ENCODE assay signal across 19 cellular contexts in the genomic region with DNA sequence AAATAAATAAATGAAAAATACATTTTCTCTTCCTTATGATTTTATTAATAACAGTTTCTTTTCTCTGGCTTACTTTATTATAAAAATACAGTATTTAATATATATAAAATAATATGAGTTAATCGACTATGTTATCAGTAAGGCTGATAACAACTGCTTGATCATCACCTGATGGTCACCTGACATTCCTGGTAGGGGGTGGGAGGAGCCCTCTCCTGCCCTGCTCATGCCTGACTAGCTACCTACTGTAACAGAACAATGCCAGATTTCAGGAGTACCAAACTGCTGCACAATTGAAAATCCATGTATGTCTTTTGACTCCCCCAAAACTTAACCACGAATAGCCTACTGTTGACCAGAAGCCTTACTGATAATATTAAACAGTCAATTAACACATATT. TPM values are rescaled to one million over a fixed set of nuclear protein-coding genes. Genes with fewer than 3 reads are reported as not detected.
DNase-seq lines count a peak whose midpoint lies in the region; ATAC-seq, FAIRE-seq and TF ChIP-seq lines count a peak whose summit lies in the region.
"Had no signal": no experiment of that assay in that cellular context is flagged by ENCODE, and none has a peak within 500 bp of the region (broad histone marks: within the 10 kb centered on the region; RNA-seq: fewer than 3 reads in every experiment).

No MANE protein-coding gene starts in this region.

- H3K27ac Mint-ChIP-seq in activated naive CD4-positive, alpha-beta T cell treated with anti-CD3 and anti-CD28 coated beads, Interleukin-2, amount 50 U/mL, for 24 hours = peak overlapping the region; percentile 97
- H3K27ac Mint-ChIP-seq in stimulated activated memory B cell treated with anti-CD40 and anti-IgM and Interleukin-4, amounts not matched to agents 10 μg/mL and 1 μg/mL and 100 μg/mL, for 72 hours = peak overlapping the region; percentile 84
- no peak overlapping the region for H3K27ac Mint-ChIP-seq in neural progenitor cell
- no peak overlapping the region for H3K27ac Mint-ChIP-seq in nephron progenitor cell

- H3K9ac ChIP-seq in GM12878 (ENCODE audit: control insufficient read depth, insufficient read depth, low read length) (peak overlapping the region; percentile 97), neural progenitor cell (no peak overlapping the region)

- WGBS in GM12878 (ENCODE audit: insufficient coverage, insufficient replicate concordance, low lambda C conversion rate, missing lambda C conversion rate) = 28% methylated on average over 2 of the region's 2 CpGs

- H3K27ac ChIP-seq in GM12878 (ENCODE audit: control insufficient read depth, insufficient read depth) = peak overlapping the region; percentile 95
- no peak overlapping the region for H3K27ac ChIP-seq in neural progenitor cell
- H3K27ac ChIP-seq: hepatocyte, SJSA1 had no signal

- H3K4me2 ChIP-seq in GM12878 (ENCODE audit: control insufficient read depth, insufficient read depth) (peak overlapping the region; percentile 87), neural progenitor cell (no peak overlapping the region)
- H3K4me2 ChIP-seq: hepatocyte had no signal

- H4K20me1 ChIP-seq in GM12878 (ENCODE audit: control insufficient read depth, insufficient read depth) (no peaks in the 10 kb centered on the region), neural progenitor cell (ENCODE audit: low read depth) (no peaks in the 10 kb centered on the region)

- H2AFZ ChIP-seq in GM12878 (ENCODE audit: control insufficient read depth, low read depth, low read length) (no peak overlapping the region), neural progenitor cell (replicated peaks) (no peak overlapping the region)
- H2AFZ ChIP-seq: hepatocyte had no signal

- no peak for TF ChIP-seq POLR2A in GM12878 (IDR thresholded peaks at IDR 0.05; ENCODE audit: low read depth, low read length)

- H3K4me3 ChIP-seq in GM12878 (no peak overlapping the region), neural progenitor cell (no peak overlapping the region)
- H3K4me3 ChIP-seq: hepatocyte, mucosa of descending colon, SJSA1 had no signal

- 0 out of 4 replicates have a peak, but pooled peaks cover 0 to 9% of the 10 kb centered on the region in 2 experiments for H3K36me3 ChIP-seq in GM12878 (ENCODE audit: control insufficient read depth in 2 of 2, insufficient read depth in 2 of 2, low read length in 1 of 2)
- H3K36me3 ChIP-seq in neural progenitor cell = no peaks in the 10 kb centered on the region
- H3K36me3 ChIP-seq: breast epithelium, SJSA1 had no signal

- no peaks in the 10 kb centered on the region for H3K9me3 Mint-ChIP-seq in activated naive CD4-positive, alpha-beta T cell treated with anti-CD3 and anti-CD28 coated beads, Interleukin-2, amount 50 U/mL, for 24 hours
- no peaks in the 10 kb centered on the region for H3K9me3 Mint-ChIP-seq in stimulated activated memory B cell treated with anti-CD40 and anti-IgM and Interleukin-4, amounts not matched to agents 10 μg/mL and 1 μg/mL and 100 μg/mL, for 72 hours
- no peaks in the 10 kb centered on the region for H3K9me3 Mint-ChIP-seq in neural progenitor cell
- H3K9me3 Mint-ChIP-seq in nephron progenitor cell = no peaks in the 10 kb centered on the region

- H3K27me3 ChIP-seq in GM12878 (replicated peaks in 1 of 2; ENCODE audit: control insufficient read depth in 2 of 2, insufficient read depth in 2 of 2, low read length in 1 of 2) (no peaks in the 10 kb centered on the region), neural progenitor cell (peaks cover 39% of the 10 kb centered on the region)
- H3K27me3 ChIP-seq: SJSA1 had no signal

- POLR2A ChIA-PET in GM12878 (lab: Charles Lee) = interaction anchor here (0.7 to 1.2 kb wide), 3 partner anchors 11 to 26 kb away, joined by 3 to 4 read pairs (median 3); no protein-coding TSS in a partner anchor

- CTCF ChIA-PET in GM12878 (lab: Yijun Ruan, JAX) = interaction anchor here (0.6 to 1.9 kb wide), 4 partner anchors 11 to 85 kb away, joined by 3 to 4 read pairs (median 3); no protein-coding TSS in a partner anchor

- H3F3A ChIP-seq in neural progenitor cell (ENCODE audit: low read depth) = no peaks in the 10 kb centered on the region

- DNase-seq in activated naive CD4-positive, alpha-beta T cell treated with anti-CD3 and anti-CD28 coated beads, Interleukin-2, amount 50 U/mL, for 16 hours = no peak
- peak; percentile 33 for DNase-seq in NAMALWA (ENCODE audit: low spot score)
- DNase-seq in GM12878 (ENCODE audit: low read depth, low spot score) = no peak
- DNase-seq in neural progenitor cell (ENCODE audit: low spot score) = no peak
- DNase-seq in nephron progenitor cell = no peak
- DNase-seq: activated gamma-delta T cell, DMS 273 treated with DMSO at 0.1 percent for 48 hours, GOT3, kidney glomerular epithelial cell, mucosa of descending colon, NCI-H1694, NCI-H446 had no signal

- H3K4me1 Mint-ChIP-seq in activated naive CD4-positive, alpha-beta T cell treated with anti-CD3 and anti-CD28 coated beads, Interleukin-2, amount 50 U/mL, for 24 hours = peaks cover 48% of the 10 kb centered on the region
- H3K4me1 Mint-ChIP-seq in stimulated activated memory B cell treated with anti-CD40 and anti-IgM and Interleukin-4, amounts not matched to agents 10 μg/mL and 1 μg/mL and 100 μg/mL, for 72 hours = peaks cover 43% of the 10 kb centered on the region
- H3K4me1 Mint-ChIP-seq in neural progenitor cell = no peaks in the 10 kb centered on the region
- no peaks in the 10 kb centered on the region for H3K4me1 Mint-ChIP-seq in nephron progenitor cell

- H3K79me2 ChIP-seq in GM12878 (ENCODE audit: control insufficient read depth, insufficient read depth, low read length) = peaks cover 48% of the 10 kb centered on the region
- H3K79me2 ChIP-seq in neural progenitor cell (ENCODE audit: low read depth) = no peaks in the 10 kb centered on the region
- H3K79me2 ChIP-seq: hepatocyte had no signal

- no peaks in the 10 kb centered on the region for H3K27me3 Mint-ChIP-seq in activated naive CD4-positive, alpha-beta T cell treated with anti-CD3 and anti-CD28 coated beads, Interleukin-2, amount 50 U/mL, for 24 hours
- H3K27me3 Mint-ChIP-seq in stimulated activated memory B cell treated with anti-CD40 and anti-IgM and Interleukin-4, amounts not matched to agents 10 μg/mL and 1 μg/mL and 100 μg/mL, for 72 hours = no peaks in the 10 kb centered on the region
- H3K27me3 Mint-ChIP-seq in neural progenitor cell (ENCODE audit: insufficient read depth, low read depth) (peaks cover 11% of the 10 kb centered on the region), nephron progenitor cell (ENCODE audit: low read depth, poor library complexity) (peaks cover 57% of the 10 kb centered on the region)

- TF ChIP-seq EP300 in GM12878 (IDR thresholded peaks at IDR 0.05; ENCODE audit: borderline replicate concordance in 1 of 2, control insufficient read depth in 1 of 2, low read depth in 2 of 2, low read length in 2 of 2) = no peak

- H3K9me3 ChIP-seq in GM12878 (replicated peaks; ENCODE audit: control insufficient read depth, insufficient read depth, low read length) (no peaks in the 10 kb centered on the region; the same call in 2 of the 3 replicates), neural progenitor cell (ENCODE audit: low read depth) (no peaks in the 10 kb centered on the region)
- H3K9me3 ChIP-seq: breast epithelium, mucosa of descending colon, SJSA1 had no signal

- BruUV-seq in GM12878 (replicated peaks; lab: Mats Ljungman, UMichigan) = no TSS peak

- intact Hi-C loops in GM12878 (cut with micrococcal nuclease; ENCODE audit: unreplicated experiment) = no loop called here

- SMC1A ChIA-PET in GM12878 (lab: Charles Lee; ENCODE audit: uncharacterized antibody, unreplicated experiment) = interaction anchor here (0.6 to 6.3 kb wide), 11 partner anchors 10 to 363 kb away, joined by 3 to 31 read pairs (median 4); no protein-coding TSS in a partner anchor

- peaks cover 15% of the 10 kb centered on the region; the same call in 1 of the 2 replicates for H3K4me1 ChIP-seq in GM12878 (ENCODE audit: control insufficient read depth, insufficient read depth, low read length)
- H3K4me1 ChIP-seq in neural progenitor cell = no peaks in the 10 kb centered on the region
- H3K4me1 ChIP-seq: breast epithelium, SJSA1 had no signal

- TF ChIP-seq CTCF in GM12878 (IDR thresholded peaks at IDR 0.05 in 2 of 3, conservative IDR thresholded peaks at IDR 0.05 in 1 of 3; ENCODE audit: control insufficient read depth in 2 of 3, extremely low read depth in 1 of 3, insufficient read depth in 1 of 3, low read depth in 3 of 3, low read length in 3 of 3) = no peak
- TF ChIP-seq CTCF in neural progenitor cell (IDR thresholded peaks at IDR 0.05) = no peak
- TF ChIP-seq CTCF in nephron progenitor cell (IDR thresholded peaks at IDR 0.05) = no peak

- no peak for TF ChIP-seq RAD21 in GM12878 (IDR thresholded peaks at IDR 0.05; ENCODE audit: insufficient read depth, low read depth, low read length)

- in situ Hi-C loops in GM12878 (cut with MboI) = loop anchor here (25.0 kb wide), 1 partner anchor 1525 kb away; no protein-coding TSS in a partner anchor

- no peak for ATAC-seq in GM12878
- no peak for ATAC-seq in stimulated activated memory B cell treated with anti-CD40 and anti-IgM and Interleukin-4, amounts not matched to agents 10 μg/mL and 1 μg/mL and 100 μg/mL, for 72 hours
- no peak for ATAC-seq in HG02885 (IDR thresholded peaks at IDR 0.05; ENCODE audit: poor library complexity, unreplicated experiment)

- H3K36me3 Mint-ChIP-seq in activated naive CD4-positive, alpha-beta T cell treated with anti-CD3 and anti-CD28 coated beads, Interleukin-2, amount 50 U/mL, for 24 hours = peaks cover under 1% of the 10 kb centered on the region
- peaks cover 24% of the 10 kb centered on the region for H3K36me3 Mint-ChIP-seq in stimulated activated memory B cell treated with anti-CD40 and anti-IgM and Interleukin-4, amounts not matched to agents 10 μg/mL and 1 μg/mL and 100 μg/mL, for 72 hours
- no peaks in the 10 kb centered on the region for H3K36me3 Mint-ChIP-seq in neural progenitor cell
- H3K36me3 Mint-ChIP-seq in nephron progenitor cell (ENCODE audit: low read depth) = no peaks in the 10 kb centered on the region

- RAD21 ChIA-PET in GM12878 (lab: Charles Lee; ENCODE audit: unreplicated experiment) = interaction anchor here (0.7 to 1.4 kb wide), 5 partner anchors 10 to 421 kb away, joined by 3 to 6 read pairs (median 3); no protein-coding TSS in a partner anchor

- no peak for FAIRE-seq in GM12878 (lab: Jason Lieb, UNC)
- FAIRE-seq: TTC549 had no signal

- peak overlapping the region; percentile 37 for H3K4me3 Mint-ChIP-seq in activated naive CD4-positive, alpha-beta T cell treated with anti-CD3 and anti-CD28 coated beads, Interleukin-2, amount 50 U/mL, for 24 hours
- H3K4me3 Mint-ChIP-seq in stimulated activated memory B cell treated with anti-CD40 and anti-IgM and Interleukin-4, amounts not matched to agents 10 μg/mL and 1 μg/mL and 100 μg/mL, for 72 hours = peak overlapping the region; percentile 35
- H3K4me3 Mint-ChIP-seq in neural progenitor cell (no peak overlapping the region), nephron progenitor cell (no peak overlapping the region)

RNA-seq across cellular contexts. Expression of a gene that starts 1.3 kb away (rescaled TPM):
- 95.1 and 97.5 TPM in 2 replicates for total RNA-seq in GM12878 (2013; cell fraction: nucleolus; rRNA removed)
- total RNA-seq in GM12878 (2014; rRNA removed) (14.7 and 14.8 TPM in 2 replicates), GM12878 (2014; rRNA removed; fragmentation: Illumina TruSeq; extraction: Trizol) (18.2 and 20.0 TPM in 2 replicates), GM12878 (2021) (67.0 and 67.4 TPM in 2 replicates), neural progenitor cell (ENCODE audit: low replicate concordance) (not detected in 2 replicates)
- 26.8 TPM for polyA plus RNA-seq in GM12878 (2011; ENCODE audit: low read depth)
- polyA plus RNA-seq in GM12878 (2011; rRNA removed) (10.6 and 12.5 TPM in 2 replicates), GM12878 (2014; fragmentation: Illumina TruSeq; extraction: Trizol) (66.0 and 74.0 TPM in 2 replicates), GM12878 (2014; fragmentation: Nextera tagmentation; extraction: Ambion mirVana) (10 to 100 TPM in 1 of 2 experiments, 1 to 10 TPM in 1; 7.3 to 11.4 TPM), GM12878 (2014; rRNA removed) (21.5 and 28.1 TPM in 2 replicates), GM12878 (2016; fragmentation: Nextera tagmentation; extraction: Ambion mirVana) (10 to 100 TPM; 23.7 to 30.2 TPM)
- polyA plus RNA-seq in GM12878 (2011; cell fraction: cytosol; rRNA removed) = 9.7 and 14.3 TPM in 2 replicates
- polyA plus RNA-seq in GM12878 (2011; cell fraction: nucleus; rRNA removed) = 20.7 and 24.7 TPM in 2 replicates
- polyA plus RNA-seq in GM12878 (2012) = 62.2 and 64.8 TPM in 2 replicates
- polyA minus RNA-seq in GM12878 (2011; rRNA and poly(A)+ RNA removed) = 18.3 and 29.0 TPM in 2 replicates
- 13.4 and 15.7 TPM in 2 replicates for polyA minus RNA-seq in GM12878 (2011; cell fraction: cytosol; rRNA and poly(A)+ RNA removed)
- polyA minus RNA-seq in GM12878 (2011; cell fraction: nucleus; rRNA and poly(A)+ RNA removed) = 30.6 and 41.9 TPM in 2 replicates
- total RNA-seq: SJSA1 had no signal

Comparison
In these comparisons a context has a peak if more than half of its experiments do, and no peak if none do; other contexts are left out.
1. H3K27ac Mint-ChIP-seq: peak in activated naive CD4-positive, alpha-beta T cell treated with anti-CD3 and anti-CD28 coated beads, Interleukin-2, amount 50 U/mL, for 24 hours (single experiment) and stimulated activated memory B cell treated with anti-CD40 and anti-IgM and Interleukin-4, amounts not matched to agents 10 μg/mL and 1 μg/mL and 100 μg/mL, for 72 hours (single experiment); none in neural progenitor cell (single experiment) and nephron progenitor cell (single experiment).
2. H3K4me3 Mint-ChIP-seq: peak in activated naive CD4-positive, alpha-beta T cell treated with anti-CD3 and anti-CD28 coated beads, Interleukin-2, amount 50 U/mL, for 24 hours (single experiment) and stimulated activated memory B cell treated with anti-CD40 and anti-IgM and Interleukin-4, amounts not matched to agents 10 μg/mL and 1 μg/mL and 100 μg/mL, for 72 hours (single experiment); none in neural progenitor cell (single experiment) and nephron progenitor cell (single experiment).
3. RNA of a gene that starts 1.3 kb away (total RNA-seq): 14.7 to 97.5 TPM in GM12878; not detected in neural progenitor cell; every median in the first group is over 10 times any median in the second.